In the genomic region with DNA sequence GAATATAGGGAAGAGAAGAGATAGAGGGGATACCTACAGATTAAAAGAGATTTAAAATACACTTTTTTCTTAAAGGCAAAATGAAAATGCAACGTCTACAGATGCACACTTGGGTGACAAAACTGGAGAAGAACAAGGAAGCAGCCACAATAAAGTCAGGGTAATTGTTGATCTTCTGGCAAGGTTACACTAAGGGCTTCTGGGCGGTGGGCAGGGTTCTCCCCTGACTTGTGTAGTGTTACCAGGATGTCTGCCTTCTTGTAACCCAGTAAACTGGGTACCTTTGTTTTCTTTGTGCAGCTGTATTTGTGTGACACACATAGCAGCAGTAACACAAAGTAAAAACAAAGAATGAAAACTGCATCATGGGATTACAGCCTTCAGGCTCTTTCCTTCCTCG, we compare ENCODE assay signal across 16 cellular contexts. TPM values are rescaled to one million over a fixed set of nuclear protein-coding genes. Genes with fewer than 3 reads are reported as not detected.
DNase-seq lines count a peak whose midpoint lies in the region; ATAC-seq and TF ChIP-seq lines count a peak whose summit lies in the region.
"Had no signal": no experiment of that assay in that cellular context is flagged by ENCODE, and none has a peak within 500 bp of the region (broad histone marks: within the 10 kb centered on the region; RNA-seq: fewer than 3 reads in every experiment).

No MANE protein-coding gene starts in this region.

- intact Hi-C loops in left colon (cut with DNase I, micrococcal nuclease) (no loop called here), gastrocnemius medialis (cut with DNase I; ENCODE audit: low total_unique reads) (no loop called here)

- peak; percentile 64 for ATAC-seq in left colon
- no peak for ATAC-seq in gastrocnemius medialis
- ATAC-seq: A549; CD8-positive, alpha-beta T cell had no signal

- H3K27ac ChIP-seq in gastrocnemius medialis = no peak overlapping the region
- H3K27ac ChIP-seq: 22Rv1; A549; BLaER1 treated with 17β-estradiol and CSF1 and Interleukin-3, amounts not matched to agents 10 nM and 100 nM; C4-2B had no signal

- in situ Hi-C loops in gastrocnemius medialis (cut with MboI; ENCODE audit: low sequenced_read_pairs in 4 of 4) = no loop called here

- H3K36me3 ChIP-seq in MG63 (no peaks in the 10 kb centered on the region), gastrocnemius medialis (no peaks in the 10 kb centered on the region)
- H3K36me3 ChIP-seq: BLaER1 treated with 17β-estradiol and CSF1 and Interleukin-3, amounts not matched to agents 10 nM and 100 nM had no signal

- H3K4me3 ChIP-seq in MG63 = no peak overlapping the region
- no peak overlapping the region for H3K4me3 ChIP-seq in gastrocnemius medialis
- H3K4me3 ChIP-seq: A549; BLaER1 treated with 17β-estradiol and CSF1 and Interleukin-3, amounts not matched to agents 10 nM and 100 nM had no signal

- peaks cover 7 to 15% of the 10 kb centered on the region in 2 donors for H3K4me1 ChIP-seq in gastrocnemius medialis
- H3K4me1 ChIP-seq: BLaER1 treated with 17β-estradiol and CSF1 and Interleukin-3, amounts not matched to agents 10 nM and 100 nM had no signal

- no peak for TF ChIP-seq CTCF in gastrocnemius medialis (IDR thresholded peaks at IDR 0.05 in 4 of 5, conservative IDR thresholded peaks at IDR 0.05 in 1 of 5)

- no peak for TF ChIP-seq POLR2A in gastrocnemius medialis (IDR thresholded peaks at IDR 0.05)

- DNase-seq in DMS53 (lab: John Stamatoyannopoulos, UW) (peak; percentile 6), DMS53 treated with DMSO at 0.1 percent for 48 hours (lab: John Stamatoyannopoulos, UW; ENCODE audit: unreplicated experiment) (no peak), left colon (no peak), MG63 (no peak), gastrocnemius medialis (no peak)
- DNase-seq: AML-193; Caco-2; Calu3; CD4-positive, alpha-beta T cell; CD8-positive, alpha-beta T cell; DMS79 treated with DMSO at 0.1 percent for 48 hours; GF-D8 had no signal

- H3K9me3 ChIP-seq in MG63 = peaks cover 4% of the 10 kb centered on the region; the same call in 1 of the 2 replicates
- no peaks in the 10 kb centered on the region for H3K9me3 ChIP-seq in gastrocnemius medialis
- H3K9me3 ChIP-seq: A549, Caco-2 had no signal

- H3K27me3 ChIP-seq in MG63 (no peaks in the 10 kb centered on the region), gastrocnemius medialis (no peaks in the 10 kb centered on the region)
- H3K27me3 ChIP-seq: BLaER1 treated with 17β-estradiol and CSF1 and Interleukin-3, amounts not matched to agents 10 nM and 100 nM had no signal

RNA-seq across cellular contexts. Expression of gene EPB41L4B, which starts 37.8 kb away (rescaled TPM):
- total RNA-seq in left colon = 100 to 1,000 TPM; 147 to 150 TPM
- 2.0 and 3.1 TPM in 2 replicates for total RNA-seq in MG63 (2014; rRNA removed; shearing (Covaris generic); ENCODE audit: low replicate concordance)
- 1 to 10 TPM; 3.8 to 6.9 (median 6.1) TPM for total RNA-seq in gastrocnemius medialis
- total RNA-seq: CD4-positive, alpha-beta T cell; CD8-positive, alpha-beta T cell had no signal

Comparison
In these comparisons a context has a peak if more than half of its experiments do, and no peak if none do; other contexts are left out.
1. RNA of gene EPB41L4B, which starts 37.8 kb away (total RNA-seq): 147 to 150 TPM in left colon; 3.8 to 6.9 TPM in gastrocnemius medialis and 2.0 to 3.1 TPM in MG63; every median in the first group is over 10 times any median in the second.